Comparison of ENCODE assay signal across 25 cellular contexts in the genomic region with DNA sequence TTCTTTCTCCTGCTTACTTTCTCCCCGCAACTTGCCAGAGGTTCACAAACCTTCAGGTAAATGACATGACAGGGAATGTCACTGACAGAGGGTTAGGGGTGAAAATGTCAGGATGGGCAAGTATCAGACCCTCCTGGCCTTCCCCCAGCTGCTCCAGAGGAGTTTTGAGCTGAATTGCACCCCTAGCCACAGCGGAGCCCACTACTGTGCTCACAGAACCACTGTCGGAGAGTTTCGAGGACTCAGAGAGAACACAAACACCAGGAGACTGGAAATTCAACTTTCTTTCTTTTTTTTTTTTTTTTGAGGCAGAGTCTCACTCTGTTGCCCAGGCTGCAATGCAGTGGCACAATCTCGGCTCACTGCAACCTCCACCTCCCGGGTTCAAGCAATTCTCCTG. TPM values are rescaled to one million over a fixed set of nuclear protein-coding genes. Genes with fewer than 3 reads are reported as not detected.
DNase-seq lines count a peak whose midpoint lies in the region; ATAC-seq and TF ChIP-seq lines count a peak whose summit lies in the region.
"Had no signal": no experiment of that assay in that cellular context is flagged by ENCODE, and none has a peak within 500 bp of the region (broad histone marks: within the 10 kb centered on the region; RNA-seq: fewer than 3 reads in every experiment).

No MANE protein-coding gene starts in this region.

- WGBS in mammary epithelial cell (ENCODE audit: low coverage, missing lambda C conversion rate): 99% methylated on average over 6 of the region's 6 CpGs
- WGBS in thyroid gland, 2 donors: 48 to 54% methylated on average over 6 of the region's 6 CpGs

- H3K4me1 Mint-ChIP-seq in CD8-positive, alpha-beta memory T cell: no peaks in the 10 kb centered on the region

- intact Hi-C loops in PC-3 (cut with micrococcal nuclease): no loop called here
- intact Hi-C loops in mammary epithelial cell (cut with micrococcal nuclease): no loop called here
- intact Hi-C loops in thyroid gland (cut with DNase I): no loop called here
- intact Hi-C loops in posterior vena cava (cut with DNase I): no loop called here

- peak in 1 of 2 donors; percentile 27 for TF ChIP-seq POLR2A in thyroid gland (IDR thresholded peaks at IDR 0.05)

- H3K27ac Mint-ChIP-seq in CD8-positive, alpha-beta memory T cell: no peak overlapping the region
- H3K27ac Mint-ChIP-seq: CD4-positive, CD25-positive, alpha-beta regulatory T cell had no signal

- peaks cover 0 to 4% of the 10 kb centered on the region in 2 donors for H3K27me3 Mint-ChIP-seq in CD8-positive, alpha-beta memory T cell

- H3K27me3 ChIP-seq in PC-3 (ENCODE audit: low read length) (no peaks in the 10 kb centered on the region), mammary epithelial cell (ENCODE audit: insufficient read depth, low read length) (no peaks in the 10 kb centered on the region), thyroid gland (no peaks in the 10 kb centered on the region)
- H3K27me3 ChIP-seq in CD8-positive, alpha-beta memory T cell (ENCODE audit: insufficient read depth, low read length, poor library complexity, severe bottlenecking): no peaks in the 10 kb centered on the region
- H3K27me3 ChIP-seq: BE2C had no signal

- H4K20me1 ChIP-seq in PC-3 (ENCODE audit: low read length) (no peaks in the 10 kb centered on the region), mammary epithelial cell (ENCODE audit: insufficient read depth, low read length) (no peaks in the 10 kb centered on the region)

- BruUV-seq in PC-3 (replicated peaks; lab: Mats Ljungman, UMichigan) (no TSS peak), mammary epithelial cell (replicated peaks; lab: Mats Ljungman, UMichigan) (no TSS peak)

- no peaks in the 10 kb centered on the region for H3K79me2 ChIP-seq in PC-3 (ENCODE audit: low read length)
- no peaks in the 10 kb centered on the region for H3K79me2 ChIP-seq in mammary epithelial cell (ENCODE audit: insufficient read depth, low read length)

- ATAC-seq in PC-3 (no peak), left lobe of liver (no peak)
- ATAC-seq: GM12878 had no signal

- no peak overlapping the region for H3K4me2 ChIP-seq in PC-3 (ENCODE audit: low read length)
- H3K4me2 ChIP-seq in mammary epithelial cell (ENCODE audit: insufficient read depth, low read depth, low read length): no peak overlapping the region
- H3K4me2 ChIP-seq: SK-N-SH had no signal

- dilution Hi-C loops in mammary epithelial cell (cut with HindIII; ENCODE audit: low sequenced_read_pairs): no loop called here

- H3K36me3 ChIP-seq in PC-3 (ENCODE audit: low read depth, low read length) (no peaks in the 10 kb centered on the region), mammary epithelial cell (ENCODE audit: insufficient read depth, low read length) (no peaks in the 10 kb centered on the region), thyroid gland (no peaks in the 10 kb centered on the region)
- no peaks in the 10 kb centered on the region for H3K36me3 ChIP-seq in CD8-positive, alpha-beta memory T cell (ENCODE audit: insufficient read depth, low read length)
- H3K36me3 ChIP-seq: BE2C had no signal

- H3K9ac ChIP-seq in PC-3 (ENCODE audit: low read length) (no peak overlapping the region), mammary epithelial cell (ENCODE audit: insufficient read depth, low read length) (no peak overlapping the region)
- H3K9ac ChIP-seq: SK-N-SH had no signal

- no peaks in the 10 kb centered on the region for H3K36me3 Mint-ChIP-seq in CD8-positive, alpha-beta memory T cell
- H3K36me3 Mint-ChIP-seq: CD4-positive, CD25-positive, alpha-beta regulatory T cell had no signal

- no peak overlapping the region for H3K4me3 Mint-ChIP-seq in CD8-positive, alpha-beta memory T cell
- H3K4me3 Mint-ChIP-seq: CD4-positive, CD25-positive, alpha-beta regulatory T cell had no signal

- CTCF ChIA-PET in PC-3 (lab: Charles Lee): no interaction called here
- CTCF ChIA-PET in mammary epithelial cell (lab: Charles Lee; ENCODE audit: low non-redundant PET): no interaction called here
- CTCF ChIA-PET in CD8-positive, alpha-beta memory T cell (lab: Charles Lee): no interaction called here

- DNase-seq in PC-3 (no peak), mammary epithelial cell (no peak), left lobe of liver (ENCODE audit: low spot score) (peak; percentile 24), thyroid gland (peak; percentile 59 to 60), HPDE6-E6E7 (ENCODE audit: extremely low spot score) (no peak), GF-D8 (lab: John Stamatoyannopoulos, UW) (no peak), posterior vena cava (ENCODE audit: low spot score) (no peak)
- no peak for DNase-seq in CD8-positive, alpha-beta memory T cell
- DNase-seq: BE2C; CD4-positive, CD25-positive, alpha-beta regulatory T cell; COR-L47; DMS 273 treated with DMSO at 0.1 percent for 48 hours; DMS79 treated with DMSO at 0.1 percent for 48 hours; H7; KG1; NCI-H1105; NCI-H2029 treated with DMSO at 0.1 percent for 48 hours; NCI-H226; NCI-H524; NCI-H774; RPMI8226; SIG-M5; SK-N-SH had no signal

- H3K9me3 ChIP-seq in PC-3 (ENCODE audit: low read length) (no peaks in the 10 kb centered on the region), mammary epithelial cell (replicated peaks; ENCODE audit: insufficient read depth, low read length) (no peaks in the 10 kb centered on the region), thyroid gland (no peaks in the 10 kb centered on the region)
- H3K9me3 ChIP-seq in CD8-positive, alpha-beta memory T cell (ENCODE audit: low read length): no peaks in the 10 kb centered on the region
- H3K9me3 ChIP-seq: BE2C, SK-N-SH had no signal

- peaks cover 21% of the 10 kb centered on the region for H3F3A ChIP-seq in PC-3 (ENCODE audit: low read length, unreplicated experiment)

- H2AFZ ChIP-seq in PC-3 (ENCODE audit: low read length) (no peak overlapping the region), mammary epithelial cell (ENCODE audit: low read depth, low read length) (no peak overlapping the region)

- H3K4me3 ChIP-seq in PC-3 (ENCODE audit: low read length) (no peak overlapping the region), mammary epithelial cell (replicated peaks in 1 of 3; ENCODE audit: insufficient read depth in 1 of 3, low read depth in 2 of 3, low read length in 3 of 3) (no peak overlapping the region), thyroid gland (replicated peaks in 1 of 3) (no peak overlapping the region)
- no peak overlapping the region for H3K4me3 ChIP-seq in CD8-positive, alpha-beta memory T cell (ENCODE audit: low read length)
- H3K4me3 ChIP-seq: GM12878 had no signal

- H3K27ac ChIP-seq in PC-3 (ENCODE audit: low read length): peak overlapping the region; percentile 98
- peak overlapping the region; percentile 69 for H3K27ac ChIP-seq in mammary epithelial cell (ENCODE audit: insufficient read depth, low read depth, low read length)
- peak overlapping the region; percentile 51 to 93 (median 92) for H3K27ac ChIP-seq in thyroid gland
- no peak overlapping the region for H3K27ac ChIP-seq in CD8-positive, alpha-beta memory T cell (ENCODE audit: low read depth, low read length)

- in situ Hi-C loops in mammary epithelial cell (cut with MboI; ENCODE audit: low sequenced_read_pairs in 2 of 2): no loop called here

- H3K4me1 ChIP-seq in PC-3 (ENCODE audit: insufficient read depth, low read length): peaks cover 71% of the 10 kb centered on the region
- H3K4me1 ChIP-seq in mammary epithelial cell (ENCODE audit: insufficient read depth, low read length): peaks cover 59% of the 10 kb centered on the region
- peaks cover 74 to 75% of the 10 kb centered on the region in 2 donors for H3K4me1 ChIP-seq in thyroid gland
- H3K4me1 ChIP-seq in CD8-positive, alpha-beta memory T cell (ENCODE audit: insufficient read depth, low read length): no peaks in the 10 kb centered on the region

- no peak for TF ChIP-seq CTCF in PC-3 (conservative IDR thresholded peaks at IDR 0.05; ENCODE audit: low read depth, low read length)
- no peak for TF ChIP-seq CTCF in mammary epithelial cell (conservative IDR thresholded peaks at IDR 0.05 in 1 of 2, IDR thresholded peaks at IDR 0.05 in 1 of 2; ENCODE audit: extremely low read depth in 1 of 2, insufficient read depth in 1 of 2, low read depth in 1 of 2, low read length in 2 of 2)
- TF ChIP-seq CTCF in thyroid gland (IDR thresholded peaks at IDR 0.05): no peak

- POLR2A ChIA-PET in PC-3 (lab: Charles Lee; ENCODE audit: unreplicated experiment): no interaction called here
- POLR2A ChIA-PET in CD8-positive, alpha-beta memory T cell (lab: Charles Lee): no interaction called here

- no peaks in the 10 kb centered on the region for H3K9me2 ChIP-seq in PC-3 (replicated peaks; ENCODE audit: low read length)
- H3K9me2 ChIP-seq: SK-N-SH had no signal

- H3K9me3 Mint-ChIP-seq in CD8-positive, alpha-beta memory T cell: no peaks in the 10 kb centered on the region

RNA-seq across cellular contexts. Expression of a gene that starts 21.5 kb away (rescaled TPM):
- total RNA-seq in PC-3 (2014; rRNA removed) (54.8 and 72.9 TPM in 2 replicates), mammary epithelial cell (10 to 100 TPM in 1 of 2 donors, 1 to 10 TPM in 1; 7.8 to 21.6 TPM), left lobe of liver (6.0 TPM), thyroid gland (10 to 100 TPM; 29.3 to 38.1 (median 37.7) TPM), posterior vena cava (1 to 10 TPM in 1 of 2 donors, under 1 TPM in 1; 0.74 to 3.1 TPM)
- polyA plus RNA-seq in mammary epithelial cell: 27.6 TPM
- polyA minus RNA-seq in mammary epithelial cell: 31.5 TPM
- total RNA-seq in CD8-positive, alpha-beta memory T cell: not detected
- not detected for polyA plus RNA-seq in CD8-positive, alpha-beta memory T cell
- total RNA-seq: CD4-positive, CD25-positive, alpha-beta regulatory T cell; OCI-LY7 had no signal
- polyA plus RNA-seq: CD4-positive, CD25-positive, alpha-beta regulatory T cell had no signal

RNA-seq across cellular contexts. Expression of a gene that starts 54.5 kb away (rescaled TPM):
- total RNA-seq in PC-3 (2014; rRNA removed): 7.1 and 8.8 TPM in 2 replicates
- total RNA-seq in mammary epithelial cell: 10 to 100 TPM in 1 of 2 donors, 1 to 10 TPM in 1; 6.0 to 37.2 TPM
- 11.7 TPM for polyA plus RNA-seq in mammary epithelial cell
- 9.5 TPM for polyA minus RNA-seq in mammary epithelial cell
- 19.2 TPM for total RNA-seq in left lobe of liver
- 10 to 100 TPM; 13.5 to 21.7 (median 16.9) TPM for total RNA-seq in thyroid gland
- total RNA-seq in CD8-positive, alpha-beta memory T cell: 10 to 100 TPM; 28.0 to 28.3 TPM
- 21.2 TPM for polyA plus RNA-seq in CD8-positive, alpha-beta memory T cell
- 10 to 100 TPM; 55.6 to 62.1 TPM for total RNA-seq in posterior vena cava

Comparison
In these comparisons a context has a peak if more than half of its experiments do, and no peak if none do; other contexts are left out.
1. DNase-seq: peak in left lobe of liver (single experiment) and thyroid gland (2 of 2); none in PC-3 (single experiment), mammary epithelial cell (single experiment), CD8-positive, alpha-beta memory T cell (0 of 5), HPDE6-E6E7 (single experiment), GF-D8 (single experiment) and posterior vena cava (single experiment).